In the genomic region with DNA sequence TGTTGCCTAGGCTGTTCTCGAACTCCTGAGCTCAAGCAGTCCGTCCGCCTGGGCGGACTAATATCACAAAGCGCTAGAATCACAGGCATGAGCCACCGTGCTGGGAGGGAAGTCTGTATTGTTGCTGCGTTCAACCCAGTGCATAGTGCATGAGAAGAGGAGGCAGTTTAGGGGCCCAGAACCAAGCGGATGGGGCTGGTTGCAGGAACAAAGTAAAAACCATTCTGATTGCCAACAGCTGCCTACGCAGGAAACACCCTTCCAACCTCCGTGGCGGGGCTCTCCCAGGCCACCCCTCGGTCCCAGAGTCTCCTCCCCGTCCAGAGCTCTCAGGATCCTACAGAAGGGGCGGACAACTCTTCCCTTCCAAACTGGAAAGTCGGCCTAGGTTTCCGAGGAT, we compare ENCODE assay signal across 11 cellular contexts.
DNase-seq lines count a peak whose midpoint lies in the region; ATAC-seq and TF ChIP-seq lines count a peak whose summit lies in the region.
"Had no signal": no experiment of that assay in that cellular context is flagged by ENCODE, and none has a peak within 500 bp of the region (broad histone marks: within the 10 kb centered on the region; RNA-seq: fewer than 3 reads in every experiment).

No MANE protein-coding gene starts in this region.

- peaks cover 7% of the 10 kb centered on the region for H3K9me3 ChIP-seq in CD4-positive, alpha-beta T cell (ENCODE audit: control insufficient read depth, low read length)
- H3K9me3 ChIP-seq in adipocyte (ENCODE audit: control insufficient read depth, low read length), result no peaks in the 10 kb centered on the region
- peaks cover 0 to 16% (median 4%) of the 10 kb centered on the region in 3 experiments for H3K9me3 ChIP-seq in naive thymus-derived CD4-positive, alpha-beta T cell (ENCODE audit: control insufficient read depth in 2 of 3, low read length in 3 of 3)

- no peak overlapping the region for H3K27ac ChIP-seq in CD4-positive, alpha-beta T cell (ENCODE audit: low read depth, low read length)
- no peak overlapping the region for H3K27ac ChIP-seq in naive thymus-derived CD4-positive, alpha-beta T cell (ENCODE audit: low read depth, low read length)

- no peak for TF ChIP-seq CTCF in CD4-positive, alpha-beta T cell (IDR thresholded peaks at IDR 0.05)

- peak overlapping the region; percentile 88 for H3K4me3 ChIP-seq in adipocyte (ENCODE audit: low read length)
- no peak overlapping the region for H3K4me3 ChIP-seq in naive thymus-derived CD4-positive, alpha-beta T cell (ENCODE audit: low read length)

- no peak for ATAC-seq in CD4-positive, alpha-beta T cell (ENCODE audit: poor library complexity)
- no peak for ATAC-seq in naive thymus-derived CD4-positive, alpha-beta T cell
- ATAC-seq: right cardiac atrium had no signal

- POLR2A ChIA-PET in CD4-positive, alpha-beta T cell (lab: Charles Lee), result interaction anchor here (0.5 to 9.5 kb wide), 9 partner anchors 12 to 531 kb away, joined by 3 to 465 read pairs (median 56); a partner anchor contains a TSS
- POLR2A ChIA-PET in naive thymus-derived CD4-positive, alpha-beta T cell (lab: Charles Lee), result interaction anchor here (0.6 to 9.8 kb wide), 13 partner anchors 11 to 360 kb away, joined by 3 to 515 read pairs (median 47); a partner anchor contains a TSS

- peak overlapping the region; percentile 98 for H3K4me3 Mint-ChIP-seq in CD4-positive, alpha-beta T cell
- H3K4me3 Mint-ChIP-seq in IgD-negative memory B cell, result peak overlapping the region; percentile 60 to 99 (median 97)
- peak overlapping the region; percentile 52 to 99 (median 97) for H3K4me3 Mint-ChIP-seq in naive thymus-derived CD4-positive, alpha-beta T cell

- H3K36me3 ChIP-seq in adipocyte (ENCODE audit: control insufficient read depth, insufficient read depth, low read length, severe bottlenecking), result no peaks in the 10 kb centered on the region
- H3K36me3 ChIP-seq in naive thymus-derived CD4-positive, alpha-beta T cell (ENCODE audit: control insufficient read depth in 2 of 3, insufficient read depth in 3 of 3, low read length in 3 of 3), result no peaks in the 10 kb centered on the region

- no peaks in the 10 kb centered on the region for H3K27me3 ChIP-seq in CD4-positive, alpha-beta T cell (ENCODE audit: control insufficient read depth, insufficient read depth, low read length)
- no peaks in the 10 kb centered on the region for H3K27me3 ChIP-seq in adipocyte (replicated peaks; ENCODE audit: control insufficient read depth, insufficient read depth, low read length)
- H3K27me3 ChIP-seq in naive thymus-derived CD4-positive, alpha-beta T cell (ENCODE audit: control insufficient read depth in 2 of 2, insufficient read depth in 2 of 2, low read length in 2 of 2), result no peaks in the 10 kb centered on the region

- no peaks in the 10 kb centered on the region for H3K9me3 Mint-ChIP-seq in CD4-positive, alpha-beta T cell
- H3K9me3 Mint-ChIP-seq in IgD-negative memory B cell, result peaks cover 0 to 7% (median 0%) of the 10 kb centered on the region in 3 donors
- peaks cover 0 to 41% (median 7%) of the 10 kb centered on the region in 11 donors for H3K9me3 Mint-ChIP-seq in naive thymus-derived CD4-positive, alpha-beta T cell

- H3K36me3 Mint-ChIP-seq in CD4-positive, alpha-beta T cell (ENCODE audit: low read depth), result peaks cover 29% of the 10 kb centered on the region
- no peaks in the 10 kb centered on the region for H3K36me3 Mint-ChIP-seq in IgD-negative memory B cell
- H3K36me3 Mint-ChIP-seq in naive thymus-derived CD4-positive, alpha-beta T cell, result peaks cover 3 to 20% (median 10%) of the 10 kb centered on the region in 5 donors

- H3K27ac Mint-ChIP-seq in CD4-positive, alpha-beta T cell, result peak overlapping the region; percentile 99
- H3K27ac Mint-ChIP-seq in IgD-negative memory B cell, result peak overlapping the region in 2 of 3 donors; percentile 55 to 82
- H3K27ac Mint-ChIP-seq in naive thymus-derived CD4-positive, alpha-beta T cell, result peak overlapping the region in 8 of 9 donors; percentile 8 to 100 (median 98)

- H3K4me1 ChIP-seq in adipocyte (ENCODE audit: control insufficient read depth, insufficient read depth, low read length), result peaks cover 23% of the 10 kb centered on the region
- peaks cover 5 to 22% of the 10 kb centered on the region in 2 donors for H3K4me1 ChIP-seq in naive thymus-derived CD4-positive, alpha-beta T cell (ENCODE audit: control insufficient read depth in 2 of 2, insufficient read depth in 2 of 2, low read length in 2 of 2)

- H3K27me3 Mint-ChIP-seq in CD4-positive, alpha-beta T cell, result no peaks in the 10 kb centered on the region
- no peaks in the 10 kb centered on the region for H3K27me3 Mint-ChIP-seq in IgD-negative memory B cell
- H3K27me3 Mint-ChIP-seq in naive thymus-derived CD4-positive, alpha-beta T cell, result peaks cover 0 to 8% (median 0%) of the 10 kb centered on the region in 5 donors

- intact Hi-C loops in CD4-positive, alpha-beta T cell (cut with DNase I, micrococcal nuclease), result loop anchor here (2.0 to 5.0 kb wide), 4 partner anchors 14 to 169 kb away; a partner anchor contains a TSS
- intact Hi-C loops in naive thymus-derived CD4-positive, alpha-beta T cell (cut with micrococcal nuclease), result loop anchor here in 1 of 2 donors (5.0 kb wide), 2 partner anchors 239 to 1051 kb away; a partner anchor contains a TSS

- CTCF ChIA-PET in CD4-positive, alpha-beta T cell (lab: Charles Lee), result interaction anchor here (1.1 to 1.8 kb wide), 3 partner anchors 41 to 66 kb away, joined by 3 to 4 read pairs (median 4); no protein-coding TSS in a partner anchor
- CTCF ChIA-PET in naive thymus-derived CD4-positive, alpha-beta T cell (lab: Charles Lee), result no interaction called here

- DNase-seq in CD4-positive, alpha-beta T cell, result no peak
- DNase-seq in adipocyte (ENCODE audit: low read depth), result no peak
- peak in 1 of 9 donors; percentile 7 for DNase-seq in naive thymus-derived CD4-positive, alpha-beta T cell
- DNase-seq in cerebellar nuclear complex (lab: John Stamatoyannopoulos, UW), result no peak
- no peak for DNase-seq in putamen (ENCODE audit: low spot score)
- DNase-seq in amniotic stem cell (lab: John Stamatoyannopoulos, UW), result no peak
- DNase-seq in NCI-H2107 (lab: John Stamatoyannopoulos, UW), result no peak
- DNase-seq: NCI-H1694, right cardiac atrium, SIG-M5 had no signal

- H3K4me1 Mint-ChIP-seq in CD4-positive, alpha-beta T cell (ENCODE audit: low read depth), result peaks cover 30% of the 10 kb centered on the region
- H3K4me1 Mint-ChIP-seq in IgD-negative memory B cell, result peaks cover 5 to 26% (median 7%) of the 10 kb centered on the region in 3 donors
- H3K4me1 Mint-ChIP-seq in naive thymus-derived CD4-positive, alpha-beta T cell, result peaks cover 13 to 51% (median 23%) of the 10 kb centered on the region in 7 donors

- H3K9ac ChIP-seq in adipocyte (ENCODE audit: low read length), result peak overlapping the region; percentile 88
